In the genomic region with DNA sequence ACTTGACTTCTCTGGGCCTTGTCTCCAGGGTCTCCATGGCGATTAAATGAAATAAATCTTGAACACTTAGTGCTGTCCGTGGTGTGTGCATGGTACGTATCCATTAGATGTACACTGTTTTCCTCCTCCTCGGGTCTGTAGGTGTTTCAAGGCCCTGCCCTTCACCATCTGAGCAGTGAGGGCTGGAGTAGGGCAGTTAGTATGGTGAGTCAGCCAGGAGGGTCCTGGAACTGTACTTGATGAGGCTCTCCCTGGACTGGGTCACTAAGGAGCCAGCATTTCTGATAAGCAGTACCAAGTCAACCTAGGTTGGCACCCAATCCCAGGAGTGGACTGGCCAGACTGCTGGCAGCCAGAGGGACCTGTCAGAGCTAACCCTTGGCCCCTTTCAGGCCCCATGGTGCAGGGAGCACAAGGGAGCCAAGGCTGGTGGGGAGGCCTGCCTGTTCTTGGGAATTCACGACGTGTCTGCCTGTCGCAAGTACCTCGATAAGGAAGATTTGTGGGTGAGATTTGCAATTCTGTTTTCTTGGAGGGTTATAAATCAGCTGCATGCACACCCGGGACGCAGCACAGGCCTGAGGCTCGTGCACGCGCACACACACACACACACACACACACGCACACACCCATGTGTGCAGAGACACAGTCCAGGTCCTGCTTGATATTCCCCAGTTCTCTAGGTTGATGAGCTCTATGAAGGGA, we compare ENCODE assay signal across 1 cellular context.
A peak's percentile ranks its signal among the peaks of the same experiment; 100 is the strongest.
TF ChIP-seq lines count a peak whose summit lies in the region.

No MANE protein-coding gene starts in this region.

TF ChIP-seq in K562, 482 proteins besides CTCF, POLR2A, EP300 and RAD21 (continued from another document and continues in another):
- no peak for TF ChIP-seq NCOA4 (IDR thresholded peaks at IDR 0.05; ENCODE audit: partially characterized antibody)
- TF ChIP-seq BCOR (IDR thresholded peaks at IDR 0.05), result no peak
- peak; percentile 80; the same call in 1 of the 2 replicates for TF ChIP-seq SMARCE1 (IDR thresholded peaks at IDR 0.05)
- no peak for TF ChIP-seq FOXA3 (CRISPR knock-in tag; conservative IDR thresholded peaks at IDR 0.05 in 1 of 2, IDR thresholded peaks at IDR 0.05 in 1 of 2)
- TF ChIP-seq, protein P1, sequence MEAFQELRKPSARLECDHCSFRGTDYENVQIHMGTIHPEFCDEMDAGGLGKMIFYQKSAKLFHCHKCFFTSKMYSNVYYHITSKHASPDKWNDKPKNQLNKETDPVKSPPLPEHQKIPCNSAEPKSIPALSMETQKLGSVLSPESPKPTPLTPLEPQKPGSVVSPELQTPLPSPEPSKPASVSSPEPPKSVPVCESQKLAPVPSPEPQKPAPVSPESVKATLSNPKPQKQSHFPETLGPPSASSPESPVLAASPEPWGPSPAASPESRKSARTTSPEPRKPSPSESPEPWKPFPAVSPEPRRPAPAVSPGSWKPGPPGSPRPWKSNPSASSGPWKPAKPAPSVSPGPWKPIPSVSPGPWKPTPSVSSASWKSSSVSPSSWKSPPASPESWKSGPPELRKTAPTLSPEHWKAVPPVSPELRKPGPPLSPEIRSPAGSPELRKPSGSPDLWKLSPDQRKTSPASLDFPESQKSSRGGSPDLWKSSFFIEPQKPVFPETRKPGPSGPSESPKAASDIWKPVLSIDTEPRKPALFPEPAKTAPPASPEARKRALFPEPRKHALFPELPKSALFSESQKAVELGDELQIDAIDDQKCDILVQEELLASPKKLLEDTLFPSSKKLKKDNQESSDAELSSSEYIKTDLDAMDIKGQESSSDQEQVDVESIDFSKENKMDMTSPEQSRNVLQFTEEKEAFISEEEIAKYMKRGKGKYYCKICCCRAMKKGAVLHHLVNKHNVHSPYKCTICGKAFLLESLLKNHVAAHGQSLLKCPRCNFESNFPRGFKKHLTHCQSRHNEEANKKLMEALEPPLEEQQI (IDR thresholded peaks at IDR 0.05), result no peak
- TF ChIP-seq NFE2L1 (tag; IDR thresholded peaks at IDR 0.05; ENCODE audit: borderline replicate concordance, low read depth), result no peak
- TF ChIP-seq, protein P2, sequence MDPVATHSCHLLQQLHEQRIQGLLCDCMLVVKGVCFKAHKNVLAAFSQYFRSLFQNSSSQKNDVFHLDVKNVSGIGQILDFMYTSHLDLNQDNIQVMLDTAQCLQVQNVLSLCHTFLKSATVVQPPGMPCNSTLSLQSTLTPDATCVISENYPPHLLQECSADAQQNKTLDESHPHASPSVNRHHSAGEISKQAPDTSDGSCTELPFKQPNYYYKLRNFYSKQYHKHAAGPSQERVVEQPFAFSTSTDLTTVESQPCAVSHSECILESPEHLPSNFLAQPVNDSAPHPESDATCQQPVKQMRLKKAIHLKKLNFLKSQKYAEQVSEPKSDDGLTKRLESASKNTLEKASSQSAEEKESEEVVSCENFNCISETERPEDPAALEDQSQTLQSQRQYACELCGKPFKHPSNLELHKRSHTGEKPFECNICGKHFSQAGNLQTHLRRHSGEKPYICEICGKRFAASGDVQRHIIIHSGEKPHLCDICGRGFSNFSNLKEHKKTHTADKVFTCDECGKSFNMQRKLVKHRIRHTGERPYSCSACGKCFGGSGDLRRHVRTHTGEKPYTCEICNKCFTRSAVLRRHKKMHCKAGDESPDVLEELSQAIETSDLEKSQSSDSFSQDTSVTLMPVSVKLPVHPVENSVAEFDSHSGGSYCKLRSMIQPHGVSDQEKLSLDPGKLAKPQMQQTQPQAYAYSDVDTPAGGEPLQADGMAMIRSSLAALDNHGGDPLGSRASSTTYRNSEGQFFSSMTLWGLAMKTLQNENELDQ (CRISPR knock-in tag; IDR thresholded peaks at IDR 0.05; ENCODE audit: borderline replicate concordance), result no peak
- TF ChIP-seq ZNF589 (CRISPR knock-in tag; IDR thresholded peaks at IDR 0.05; ENCODE audit: low read depth), result no peak
- peak; percentile 16 for TF ChIP-seq DACH1 (IDR thresholded peaks at IDR 0.05; ENCODE audit: partially characterized antibody)
- TF ChIP-seq POLR2H (tag; IDR thresholded peaks at IDR 0.05; ENCODE audit: low read depth), result no peak
- TF ChIP-seq, protein P3, sequence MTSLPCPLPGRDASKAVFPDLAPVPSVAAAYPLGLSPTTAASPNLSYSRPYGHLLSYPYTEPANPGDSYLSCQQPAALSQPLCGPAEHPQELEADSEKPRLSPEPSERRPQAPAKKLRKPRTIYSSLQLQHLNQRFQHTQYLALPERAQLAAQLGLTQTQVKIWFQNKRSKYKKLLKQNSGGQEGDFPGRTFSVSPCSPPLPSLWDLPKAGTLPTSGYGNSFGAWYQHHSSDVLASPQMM (CRISPR knock-in tag; IDR thresholded peaks at IDR 0.05), result no peak
- TF ChIP-seq FOSL1 (tag; conservative IDR thresholded peaks at IDR 0.05), result peak; percentile 66
- 0 out of 2 replicates have a peak, but pooled peaks have one; percentile 13 for TF ChIP-seq BCL6 (CRISPR knock-in tag; IDR thresholded peaks at IDR 0.05)
- no peak for TF ChIP-seq POLR2AphosphoS2 (IDR thresholded peaks at IDR 0.05; ENCODE audit: low read length)
- TF ChIP-seq KDM1A (IDR thresholded peaks at IDR 0.05), result peak; percentile 59 to 78; a peak in 3 of 4 replicates
- TF ChIP-seq, protein P4, sequence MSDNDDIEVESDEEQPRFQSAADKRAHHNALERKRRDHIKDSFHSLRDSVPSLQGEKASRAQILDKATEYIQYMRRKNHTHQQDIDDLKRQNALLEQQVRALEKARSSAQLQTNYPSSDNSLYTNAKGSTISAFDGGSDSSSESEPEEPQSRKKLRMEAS (CRISPR knock-in tag; IDR thresholded peaks at IDR 0.05), result no peak
- TF ChIP-seq MYC (IDR thresholded peaks at IDR 0.05; ENCODE audit: low read depth, low read length), result peak; percentile 58; the same call in 1 of the 2 replicates
- TF ChIP-seq MYC (CRISPR knock-in tag; IDR thresholded peaks at IDR 0.05; ENCODE audit: borderline replicate concordance, low read depth), result no peak
- TF ChIP-seq SRSF9 (IDR thresholded peaks at IDR 0.05; ENCODE audit: borderline replicate concordance, low read depth, low read length), result no peak
- 0 out of 2 replicates have a peak, but pooled peaks have one; percentile 35 for TF ChIP-seq ZNF175 (CRISPR knock-in tag; IDR thresholded peaks at IDR 0.05; ENCODE audit: low read depth)
- peak; percentile 45; the same call in 1 of the 2 replicates for TF ChIP-seq KLF16 (IDR thresholded peaks at IDR 0.05)
- TF ChIP-seq ZNF79 (CRISPR knock-in tag; IDR thresholded peaks at IDR 0.05; ENCODE audit: low read depth), result no peak
- TF ChIP-seq, protein P5, sequence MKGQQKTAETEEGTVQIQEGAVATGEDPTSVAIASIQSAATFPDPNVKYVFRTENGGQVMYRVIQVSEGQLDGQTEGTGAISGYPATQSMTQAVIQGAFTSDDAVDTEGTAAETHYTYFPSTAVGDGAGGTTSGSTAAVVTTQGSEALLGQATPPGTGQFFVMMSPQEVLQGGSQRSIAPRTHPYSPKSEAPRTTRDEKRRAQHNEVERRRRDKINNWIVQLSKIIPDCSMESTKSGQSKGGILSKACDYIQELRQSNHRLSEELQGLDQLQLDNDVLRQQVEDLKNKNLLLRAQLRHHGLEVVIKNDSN (CRISPR knock-in tag; IDR thresholded peaks at IDR 0.05), result no peak
- TF ChIP-seq ILF3 (IDR thresholded peaks at IDR 0.05; ENCODE audit: borderline replicate concordance), result no peak
- no peak for TF ChIP-seq EZH2 (IDR thresholded peaks at IDR 0.05; ENCODE audit: borderline replicate concordance, low read depth, low read length)
- TF ChIP-seq CAMTA2 (CRISPR knock-in tag; conservative IDR thresholded peaks at IDR 0.05), result 0 out of 2 replicates have a peak, but pooled peaks have one; percentile 53
- 0 out of 2 replicates have a peak, but pooled peaks have one; percentile 20 for TF ChIP-seq PHB (CRISPR knock-in tag; IDR thresholded peaks at IDR 0.05)
- no peak; the same call in 1 of the 2 replicates for TF ChIP-seq NCOA1 (IDR thresholded peaks at IDR 0.05; ENCODE audit: low read depth)
- TF ChIP-seq ZNF780A (CRISPR knock-in tag; IDR thresholded peaks at IDR 0.05), result no peak
- TF ChIP-seq POLR2B (IDR thresholded peaks at IDR 0.05; ENCODE audit: low read depth, partially characterized antibody), result no peak
- no peak for TF ChIP-seq TBL1XR1 (IDR thresholded peaks at IDR 0.05; ENCODE audit: low read length in 2 of 2)
- TF ChIP-seq ZNF707 (CRISPR knock-in tag; conservative IDR thresholded peaks at IDR 0.05), result no peak
- no peak for TF ChIP-seq MEF2A (IDR thresholded peaks at IDR 0.05; ENCODE audit: control insufficient read depth, low read depth, low read length)
- TF ChIP-seq CC2D1A (IDR thresholded peaks at IDR 0.05), result no peak
- TF ChIP-seq, protein P6, sequence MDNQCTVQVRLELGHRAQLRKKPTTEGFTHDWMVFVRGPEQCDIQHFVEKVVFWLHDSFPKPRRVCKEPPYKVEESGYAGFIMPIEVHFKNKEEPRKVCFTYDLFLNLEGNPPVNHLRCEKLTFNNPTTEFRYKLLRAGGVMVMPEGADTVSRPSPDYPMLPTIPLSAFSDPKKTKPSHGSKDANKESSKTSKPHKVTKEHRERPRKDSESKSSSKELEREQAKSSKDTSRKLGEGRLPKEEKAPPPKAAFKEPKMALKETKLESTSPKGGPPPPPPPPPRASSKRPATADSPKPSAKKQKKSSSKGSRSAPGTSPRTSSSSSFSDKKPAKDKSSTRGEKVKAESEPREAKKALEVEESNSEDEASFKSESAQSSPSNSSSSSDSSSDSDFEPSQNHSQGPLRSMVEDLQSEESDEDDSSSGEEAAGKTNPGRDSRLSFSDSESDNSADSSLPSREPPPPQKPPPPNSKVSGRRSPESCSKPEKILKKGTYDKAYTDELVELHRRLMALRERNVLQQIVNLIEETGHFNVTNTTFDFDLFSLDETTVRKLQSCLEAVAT (IDR thresholded peaks at IDR 0.05), result 0 out of 4 replicates have a peak, but pooled peaks have one; percentile 19 to 32
- TF ChIP-seq RBBP5 (IDR thresholded peaks at IDR 0.05; ENCODE audit: borderline replicate concordance, insufficient read depth, low read length, poor library complexity, severe bottlenecking), result no peak
- TF ChIP-seq HNRNPH1 (optimal IDR thresholded peaks at IDR 0.05; ENCODE audit: low read depth, low read length), result no peak
- no peak; the same call in 1 of the 2 replicates for TF ChIP-seq NCOR1 (IDR thresholded peaks at IDR 0.05)
- no peak for TF ChIP-seq NR4A1 (CRISPR knock-in tag; IDR thresholded peaks at IDR 0.05)
- TF ChIP-seq NR4A1 (tag; IDR thresholded peaks at IDR 0.05), result 0 out of 2 replicates have a peak, but pooled peaks have one; percentile 34
- TF ChIP-seq, protein P7, sequence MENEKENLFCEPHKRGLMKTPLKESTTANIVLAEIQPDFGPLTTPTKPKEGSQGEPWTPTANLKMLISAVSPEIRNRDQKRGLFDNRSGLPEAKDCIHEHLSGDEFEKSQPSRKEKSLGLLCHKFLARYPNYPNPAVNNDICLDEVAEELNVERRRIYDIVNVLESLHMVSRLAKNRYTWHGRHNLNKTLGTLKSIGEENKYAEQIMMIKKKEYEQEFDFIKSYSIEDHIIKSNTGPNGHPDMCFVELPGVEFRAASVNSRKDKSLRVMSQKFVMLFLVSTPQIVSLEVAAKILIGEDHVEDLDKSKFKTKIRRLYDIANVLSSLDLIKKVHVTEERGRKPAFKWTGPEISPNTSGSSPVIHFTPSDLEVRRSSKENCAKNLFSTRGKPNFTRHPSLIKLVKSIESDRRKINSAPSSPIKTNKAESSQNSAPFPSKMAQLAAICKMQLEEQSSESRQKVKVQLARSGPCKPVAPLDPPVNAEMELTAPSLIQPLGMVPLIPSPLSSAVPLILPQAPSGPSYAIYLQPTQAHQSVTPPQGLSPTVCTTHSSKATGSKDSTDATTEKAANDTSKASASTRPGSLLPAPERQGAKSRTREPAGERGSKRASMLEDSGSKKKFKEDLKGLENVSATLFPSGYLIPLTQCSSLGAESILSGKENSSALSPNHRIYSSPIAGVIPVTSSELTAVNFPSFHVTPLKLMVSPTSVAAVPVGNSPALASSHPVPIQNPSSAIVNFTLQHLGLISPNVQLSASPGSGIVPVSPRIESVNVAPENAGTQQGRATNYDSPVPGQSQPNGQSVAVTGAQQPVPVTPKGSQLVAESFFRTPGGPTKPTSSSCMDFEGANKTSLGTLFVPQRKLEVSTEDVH (IDR thresholded peaks at IDR 0.05; ENCODE audit: low read depth, partially characterized antibody), result no peak
- TF ChIP-seq GTF2F1 (IDR thresholded peaks at IDR 0.05; ENCODE audit: low read depth, low read length), result no peak
- TF ChIP-seq, protein P8, sequence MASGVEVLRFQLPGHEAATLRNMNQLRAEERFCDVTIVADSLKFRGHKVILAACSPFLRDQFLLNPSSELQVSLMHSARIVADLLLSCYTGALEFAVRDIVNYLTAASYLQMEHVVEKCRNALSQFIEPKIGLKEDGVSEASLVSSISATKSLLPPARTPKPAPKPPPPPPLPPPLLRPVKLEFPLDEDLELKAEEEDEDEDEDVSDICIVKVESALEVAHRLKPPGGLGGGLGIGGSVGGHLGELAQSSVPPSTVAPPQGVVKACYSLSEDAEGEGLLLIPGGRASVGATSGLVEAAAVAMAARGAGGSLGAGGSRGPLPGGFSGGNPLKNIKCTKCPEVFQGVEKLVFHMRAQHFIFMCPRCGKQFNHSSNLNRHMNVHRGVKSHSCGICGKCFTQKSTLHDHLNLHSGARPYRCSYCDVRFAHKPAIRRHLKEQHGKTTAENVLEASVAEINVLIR (CRISPR knock-in tag; IDR thresholded peaks at IDR 0.05), result no peak
